In genomic region chr5:159515909-159516415, GRCh38 we compare ENCODE assay signal across 7 cellular contexts.
DNase-seq lines count a peak whose midpoint lies in the region; TF ChIP-seq lines count a peak whose summit lies in the region.

No MANE protein-coding gene starts in this region.

- in situ Hi-C loops in GM13976 (cut with MboI; ENCODE audit: low sequenced_read_pairs, unreplicated experiment): no loop called here

- no peaks in the 10 kb centered on the region for H3K23me2 ChIP-seq in H9 (ENCODE audit: insufficient read length, low read depth, low read length, poor library complexity, severe bottlenecking)

- no peak overlapping the region for H4K5ac ChIP-seq in H9 (ENCODE audit: insufficient read length, low read depth, low read length)

- no peaks in the 10 kb centered on the region for H4K20me1 ChIP-seq in H9 (ENCODE audit: control insufficient read depth, insufficient read depth, insufficient read length)

- peak; percentile 71 for DNase-seq in GM13976 (ENCODE audit: low spot score)
- DNase-seq in H9: peak; percentile 85
- peak; percentile 72 for DNase-seq in MG63
- peak; percentile 44 to 65 for DNase-seq in activated CD4-positive, alpha-beta T cell treated with anti-CD3 and anti-CD28 coated beads for 4 hours
- DNase-seq in dermis microvascular lymphatic vessel endothelial cell (ENCODE audit: low read depth in 2 of 2): peak; percentile 9 to 67
- peak in 1 of 2 experiments; percentile 72 for DNase-seq in mesothelial cell of epicardium (ENCODE audit: low spot score in 2 of 2, unreplicated experiment in 2 of 2)
- peak; percentile 40 to 50 for DNase-seq in stimulated activated CD8-positive, alpha-beta memory T cell treated with anti-CD3 and anti-CD28 coated beads, Interleukin-7, amount 100 ng/mL, for 1 hour (ENCODE audit: low read depth in 2 of 2)

- no peak overlapping the region for H2BK15ac ChIP-seq in H9 (ENCODE audit: low read depth, low read length)

- no peak overlapping the region for H3K27ac ChIP-seq in H9 (ENCODE audit: insufficient read length, low read depth, low read length)

- H3K56ac ChIP-seq in H9 (ENCODE audit: insufficient read length, low read depth, low read length): no peak overlapping the region

- H3K27ac Mint-ChIP-seq in H9 (no peak overlapping the region), mesothelial cell of epicardium (no peak overlapping the region)

- no peak overlapping the region for H4K8ac ChIP-seq in H9 (replicated peaks; ENCODE audit: insufficient read length, low read depth, low read length)

- H3K4me2 ChIP-seq in H9 (ENCODE audit: insufficient read depth, insufficient read length, low read length): no peak overlapping the region

- no peak overlapping the region for H3K4ac ChIP-seq in H9 (ENCODE audit: low read depth, low read length)

- H2BK5ac ChIP-seq in H9 (ENCODE audit: insufficient read length, low read length): no peak overlapping the region

- H3K79me2 ChIP-seq in H9 (ENCODE audit: insufficient read depth, low read length): no peaks in the 10 kb centered on the region

- H3K9me3 ChIP-seq in H9 (ENCODE audit: control insufficient read depth, low read depth, low read length) (no peaks in the 10 kb centered on the region), MG63 (no peaks in the 10 kb centered on the region)

- no peak overlapping the region for H2AFZ ChIP-seq in H9 (ENCODE audit: low read length)

- H3K4me1 Mint-ChIP-seq in H9 (no peaks in the 10 kb centered on the region), mesothelial cell of epicardium (peaks cover 40% of the 10 kb centered on the region)

- WGBS in H9 (ENCODE audit: extremely low coverage, insufficient read length, low lambda C conversion rate): no CpG with 5 or more reads among the region's 10 CpGs

- H2AK5ac ChIP-seq in H9 (ENCODE audit: insufficient read length, low read length): no peak overlapping the region

- no peak overlapping the region for H2BK12ac ChIP-seq in H9 (ENCODE audit: insufficient read length, low read depth, low read length)

- TF ChIP-seq CTCF in GM13976 (IDR thresholded peaks at IDR 0.05; ENCODE audit: borderline replicate concordance, control extremely low read depth, extremely low read depth, insufficient read depth, missing control alignments) (peak; percentile 89), H9 (conservative IDR thresholded peaks at IDR 0.05) (peak; percentile 91), mesothelial cell of epicardium (IDR thresholded peaks at IDR 0.05; ENCODE audit: unreplicated experiment) (peak; percentile 56)

- H3K4me3 ChIP-seq in MG63: no peak overlapping the region

- no peak overlapping the region for H2BK120ac ChIP-seq in H9 (ENCODE audit: low read depth, low read length, poor library complexity, severe bottlenecking)

- H3K9ac ChIP-seq in H9 (ENCODE audit: extremely low read depth, insufficient read length, low read length): no peak overlapping the region

- H3K36me3 ChIP-seq in MG63: no peaks in the 10 kb centered on the region

- H3K36me3 Mint-ChIP-seq in H9 (ENCODE audit: insufficient read depth in 1 of 3, low read depth in 3 of 3): no peaks in the 10 kb centered on the region
- H3K36me3 Mint-ChIP-seq in mesothelial cell of epicardium: no peaks in the 10 kb centered on the region

- no peak overlapping the region for H3K18ac ChIP-seq in H9 (ENCODE audit: insufficient read length, low read depth, low read length)

- H3K4me3 Mint-ChIP-seq in H9 (no peak overlapping the region), mesothelial cell of epicardium (no peak overlapping the region)

- no peaks in the 10 kb centered on the region for H3K79me1 ChIP-seq in H9 (ENCODE audit: insufficient read depth, low read depth, low read length, poor library complexity, severe bottlenecking)

- H3T11ph ChIP-seq in H9 (ENCODE audit: low read length): no peak overlapping the region

- no peak overlapping the region for H2BK20ac ChIP-seq in H9 (ENCODE audit: low read depth, low read length, poor library complexity, severe bottlenecking)

- H4K91ac ChIP-seq in H9 (ENCODE audit: insufficient read length, low read depth, low read length): no peak overlapping the region

- H3K14ac ChIP-seq in H9 (ENCODE audit: insufficient read depth, low read length): no peak overlapping the region

- no peaks in the 10 kb centered on the region; the same call in 1 of the 2 replicates for H3K27me3 Mint-ChIP-seq in H9 (ENCODE audit: low read depth)
- H3K27me3 Mint-ChIP-seq in mesothelial cell of epicardium (ENCODE audit: low read depth): no peaks in the 10 kb centered on the region

- H3K27me3 ChIP-seq in H9 (ENCODE audit: insufficient read depth, low read length) (no peaks in the 10 kb centered on the region), MG63 (no peaks in the 10 kb centered on the region)

- no peak overlapping the region for H3K23ac ChIP-seq in H9 (ENCODE audit: insufficient read length, low read depth, low read length)

- H3K9me3 Mint-ChIP-seq in H9 (no peaks in the 10 kb centered on the region), mesothelial cell of epicardium (no peaks in the 10 kb centered on the region)

- no peaks in the 10 kb centered on the region for H3K4me1 ChIP-seq in H9 (ENCODE audit: insufficient read depth, low read length)
